1 cellular context compared by ENCODE assay signal in the genomic region with DNA sequence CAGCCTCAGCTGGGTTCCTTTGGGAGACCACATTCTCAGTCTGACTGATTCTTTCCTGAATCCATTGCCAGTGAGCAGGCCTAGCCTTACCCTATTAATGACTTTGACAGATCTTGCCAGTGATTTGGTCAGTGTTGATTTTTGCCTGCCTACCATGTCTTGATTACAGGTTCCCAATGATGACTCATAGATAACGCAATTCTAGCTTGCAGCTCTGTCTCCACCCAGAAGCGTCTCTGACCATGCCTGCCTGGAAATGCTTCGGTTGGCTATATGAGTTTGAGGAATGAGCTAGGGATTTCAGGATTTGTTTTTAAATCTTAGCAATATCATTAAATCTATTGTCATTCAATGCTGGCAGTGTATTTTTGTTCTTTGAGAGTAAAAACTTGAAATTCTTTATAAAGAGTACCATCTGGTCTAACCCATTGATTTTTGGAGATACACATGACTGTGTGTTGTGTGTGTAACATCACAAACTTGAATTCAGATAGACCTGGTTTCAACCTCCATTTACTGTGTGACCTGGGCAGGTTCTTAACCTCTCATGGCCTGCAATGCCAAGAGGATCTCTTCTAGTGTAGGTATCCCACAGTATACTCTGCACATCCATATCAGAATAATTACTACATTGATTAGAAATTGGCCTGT.
TF ChIP-seq lines count a peak whose summit lies in the region.

No MANE protein-coding gene starts in this region.

TF ChIP-seq in GM23338, 12 proteins besides CTCF, POLR2A, EP300 and RAD21 (continued from another document):
- TF ChIP-seq, protein P1, sequence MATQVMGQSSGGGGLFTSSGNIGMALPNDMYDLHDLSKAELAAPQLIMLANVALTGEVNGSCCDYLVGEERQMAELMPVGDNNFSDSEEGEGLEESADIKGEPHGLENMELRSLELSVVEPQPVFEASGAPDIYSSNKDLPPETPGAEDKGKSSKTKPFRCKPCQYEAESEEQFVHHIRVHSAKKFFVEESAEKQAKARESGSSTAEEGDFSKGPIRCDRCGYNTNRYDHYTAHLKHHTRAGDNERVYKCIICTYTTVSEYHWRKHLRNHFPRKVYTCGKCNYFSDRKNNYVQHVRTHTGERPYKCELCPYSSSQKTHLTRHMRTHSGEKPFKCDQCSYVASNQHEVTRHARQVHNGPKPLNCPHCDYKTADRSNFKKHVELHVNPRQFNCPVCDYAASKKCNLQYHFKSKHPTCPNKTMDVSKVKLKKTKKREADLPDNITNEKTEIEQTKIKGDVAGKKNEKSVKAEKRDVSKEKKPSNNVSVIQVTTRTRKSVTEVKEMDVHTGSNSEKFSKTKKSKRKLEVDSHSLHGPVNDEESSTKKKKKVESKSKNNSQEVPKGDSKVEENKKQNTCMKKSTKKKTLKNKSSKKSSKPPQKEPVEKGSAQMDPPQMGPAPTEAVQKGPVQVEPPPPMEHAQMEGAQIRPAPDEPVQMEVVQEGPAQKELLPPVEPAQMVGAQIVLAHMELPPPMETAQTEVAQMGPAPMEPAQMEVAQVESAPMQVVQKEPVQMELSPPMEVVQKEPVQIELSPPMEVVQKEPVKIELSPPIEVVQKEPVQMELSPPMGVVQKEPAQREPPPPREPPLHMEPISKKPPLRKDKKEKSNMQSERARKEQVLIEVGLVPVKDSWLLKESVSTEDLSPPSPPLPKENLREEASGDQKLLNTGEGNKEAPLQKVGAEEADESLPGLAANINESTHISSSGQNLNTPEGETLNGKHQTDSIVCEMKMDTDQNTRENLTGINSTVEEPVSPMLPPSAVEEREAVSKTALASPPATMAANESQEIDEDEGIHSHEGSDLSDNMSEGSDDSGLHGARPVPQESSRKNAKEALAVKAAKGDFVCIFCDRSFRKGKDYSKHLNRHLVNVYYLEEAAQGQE (IDR thresholded peaks at IDR 0.05; ENCODE audit: unreplicated experiment), result no peak
